Comparison of ENCODE assay signal across 1 cellular context in the genomic region with DNA sequence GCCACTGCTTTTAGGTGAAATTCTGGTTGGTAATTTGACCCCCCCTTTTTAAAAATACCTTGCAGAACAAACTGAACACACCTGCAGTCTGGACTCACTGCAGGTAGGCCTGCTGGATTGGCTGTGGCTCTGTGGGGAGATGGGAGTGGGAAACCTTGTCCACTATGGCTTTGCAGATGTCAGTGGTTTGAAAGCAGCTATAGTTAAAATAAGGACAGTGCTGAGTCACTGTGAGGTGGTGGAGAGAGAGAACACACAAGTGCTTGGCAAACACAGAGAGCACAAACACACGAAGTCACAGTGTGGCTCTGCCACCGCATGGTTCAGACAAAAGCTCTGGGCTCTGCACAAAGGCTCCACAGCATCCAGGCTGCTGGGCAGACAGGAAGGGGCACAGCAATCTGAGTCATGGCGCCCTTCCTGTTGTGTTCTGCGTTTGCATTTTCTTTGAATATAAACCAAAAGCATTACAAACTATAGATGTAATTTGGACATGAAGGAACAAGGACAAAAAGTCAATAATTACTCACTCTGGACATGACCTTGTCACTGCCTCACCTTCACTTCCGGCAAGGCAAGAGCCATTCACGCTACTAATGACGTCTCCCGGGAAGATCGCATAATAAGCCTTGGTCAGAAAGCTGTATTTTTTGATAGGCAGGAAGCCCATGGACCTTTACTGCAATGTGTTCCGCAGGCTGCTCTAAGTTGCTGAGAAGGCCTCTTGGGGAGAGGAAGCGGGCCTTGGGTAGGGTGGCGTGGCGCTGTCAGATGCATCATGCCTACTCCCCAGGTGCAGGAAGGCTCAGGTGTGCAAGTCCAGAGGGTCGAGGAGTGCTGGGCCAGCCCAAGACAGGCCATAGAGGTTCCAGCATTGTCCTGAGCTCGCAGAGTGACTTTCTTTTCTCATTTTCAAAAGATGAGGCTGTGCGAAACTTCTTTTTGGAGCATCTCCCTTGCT.
TF ChIP-seq lines count a peak whose summit lies in the region.

No MANE protein-coding gene starts in this region.

TF ChIP-seq in HepG2, 621 proteins besides CTCF, POLR2A, EP300 and RAD21 (continued from another document and continues in another):
- TF ChIP-seq ZBTB25 (CRISPR knock-in tag; IDR thresholded peaks at IDR 0.05) (peak; percentile 63; the same call in 1 of the 2 replicates), ZNF772 (CRISPR knock-in tag; IDR thresholded peaks at IDR 0.05) (0 out of 2 replicates have a peak, but pooled peaks have one; percentile 7), ZFP36 (IDR thresholded peaks at IDR 0.05; ENCODE audit: borderline replicate concordance, low read depth, low read length, partially characterized antibody) (no peak), SRY (CRISPR knock-in tag; IDR thresholded peaks at IDR 0.05) (no peak), POLR2G (IDR thresholded peaks at IDR 0.05; ENCODE audit: low read depth, low read length) (peak; percentile 48; the same call in 1 of the 2 replicates), POLR2AphosphoS2 (IDR thresholded peaks at IDR 0.05; ENCODE audit: low read depth, low read length) (no peak), ZNF234 (CRISPR knock-in tag; conservative IDR thresholded peaks at IDR 0.05) (no peak), ZNF777 (CRISPR knock-in tag; IDR thresholded peaks at IDR 0.05) (no peak), BORCS8-MEF2B (CRISPR knock-in tag; IDR thresholded peaks at IDR 0.05) (no peak), ZNF761 (CRISPR knock-in tag; conservative IDR thresholded peaks at IDR 0.05) (0 out of 2 replicates have a peak, but pooled peaks have one; percentile 64), TAF1 (CRISPR knock-in tag; IDR thresholded peaks at IDR 0.05) (no peak), ZNF703 (CRISPR knock-in tag; IDR thresholded peaks at IDR 0.05; ENCODE audit: borderline replicate concordance) (no peak), BCL6 (CRISPR knock-in tag; IDR thresholded peaks at IDR 0.05) (peak; percentile 52; the same call in 1 of the 2 replicates), ZNF547 (CRISPR knock-in tag; IDR thresholded peaks at IDR 0.05) (0 out of 2 replicates have a peak, but pooled peaks have one; percentile 59), ZBTB8A (CRISPR knock-in tag; IDR thresholded peaks at IDR 0.05; ENCODE audit: borderline replicate concordance, low read depth) (no peak), ZFP36L2 (CRISPR knock-in tag; IDR thresholded peaks at IDR 0.05) (no peak), ZNF609 (CRISPR knock-in tag; IDR thresholded peaks at IDR 0.05; ENCODE audit: borderline replicate concordance) (peak; percentile 61; the same call in 1 of the 2 replicates), ZBTB3 (CRISPR knock-in tag; IDR thresholded peaks at IDR 0.05; ENCODE audit: borderline replicate concordance, low read depth) (peak; percentile 21; the same call in 1 of the 2 replicates), PRPF4 (IDR thresholded peaks at IDR 0.05; ENCODE audit: low read depth, low read length, poor library complexity, severe bottlenecking) (peak; percentile 25), ARNT (IDR thresholded peaks at IDR 0.05) (no peak), ZNF629 (CRISPR knock-in tag; conservative IDR thresholded peaks at IDR 0.05) (no peak), DMAP1 (CRISPR knock-in tag; IDR thresholded peaks at IDR 0.05) (peak; percentile 67), FLYWCH1 (CRISPR knock-in tag; IDR thresholded peaks at IDR 0.05) (no peak), CREM (IDR thresholded peaks at IDR 0.05) (peak; percentile 24; the same call in 1 of the 2 replicates), CREM (CRISPR knock-in tag; IDR thresholded peaks at IDR 0.05) (no peak), NFRKB (IDR thresholded peaks at IDR 0.05) (no peak), ZMAT5 (CRISPR knock-in tag; IDR thresholded peaks at IDR 0.05; ENCODE audit: borderline replicate concordance, low read depth) (no peak), MTA1 (CRISPR knock-in tag; IDR thresholded peaks at IDR 0.05; ENCODE audit: borderline replicate concordance) (peak; percentile 65), TBX2 (CRISPR knock-in tag; IDR thresholded peaks at IDR 0.05; ENCODE audit: borderline replicate concordance) (peak; percentile 50; the same call in 1 of the 2 replicates), KAT8 (CRISPR knock-in tag; IDR thresholded peaks at IDR 0.05) (no peak; the same call in none of the 2 replicates), ZNF552 (CRISPR knock-in tag; IDR thresholded peaks at IDR 0.05; ENCODE audit: borderline replicate concordance) (no peak), ZNF333 (CRISPR knock-in tag; IDR thresholded peaks at IDR 0.05; ENCODE audit: borderline replicate concordance) (no peak), KDM6A (CRISPR knock-in tag; IDR thresholded peaks at IDR 0.05; ENCODE audit: low read depth) (peak; percentile 9; the same call in 1 of the 2 replicates), ATF7 (IDR thresholded peaks at IDR 0.05) (no peak), ATF7 (CRISPR knock-in tag; IDR thresholded peaks at IDR 0.05) (peak; percentile 66; the same call in 1 of the 2 replicates), GATA4 (IDR thresholded peaks at IDR 0.05; ENCODE audit: borderline replicate concordance, low read depth) (no peak; the same call in 1 of the 2 replicates), MLXIP (CRISPR knock-in tag; IDR thresholded peaks at IDR 0.05; ENCODE audit: borderline replicate concordance) (no peak)
- TF ChIP-seq, protein P1, sequence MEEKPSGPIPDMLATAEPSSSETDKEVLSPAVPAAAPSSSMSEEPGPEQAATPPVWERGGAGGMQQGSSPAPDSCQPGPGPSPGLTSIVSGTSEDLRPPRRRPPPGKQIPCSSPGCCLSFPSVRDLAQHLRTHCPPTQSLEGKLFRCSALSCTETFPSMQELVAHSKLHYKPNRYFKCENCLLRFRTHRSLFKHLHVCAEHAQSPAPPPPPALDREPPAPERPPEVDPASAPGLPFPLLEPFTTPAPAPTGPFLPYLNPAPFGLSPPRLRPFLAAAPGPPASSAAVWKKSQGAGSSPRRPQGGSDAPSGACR (CRISPR knock-in tag; IDR thresholded peaks at IDR 0.05): 0 out of 2 replicates have a peak, but pooled peaks have one; percentile 15
- TF ChIP-seq, protein P2, sequence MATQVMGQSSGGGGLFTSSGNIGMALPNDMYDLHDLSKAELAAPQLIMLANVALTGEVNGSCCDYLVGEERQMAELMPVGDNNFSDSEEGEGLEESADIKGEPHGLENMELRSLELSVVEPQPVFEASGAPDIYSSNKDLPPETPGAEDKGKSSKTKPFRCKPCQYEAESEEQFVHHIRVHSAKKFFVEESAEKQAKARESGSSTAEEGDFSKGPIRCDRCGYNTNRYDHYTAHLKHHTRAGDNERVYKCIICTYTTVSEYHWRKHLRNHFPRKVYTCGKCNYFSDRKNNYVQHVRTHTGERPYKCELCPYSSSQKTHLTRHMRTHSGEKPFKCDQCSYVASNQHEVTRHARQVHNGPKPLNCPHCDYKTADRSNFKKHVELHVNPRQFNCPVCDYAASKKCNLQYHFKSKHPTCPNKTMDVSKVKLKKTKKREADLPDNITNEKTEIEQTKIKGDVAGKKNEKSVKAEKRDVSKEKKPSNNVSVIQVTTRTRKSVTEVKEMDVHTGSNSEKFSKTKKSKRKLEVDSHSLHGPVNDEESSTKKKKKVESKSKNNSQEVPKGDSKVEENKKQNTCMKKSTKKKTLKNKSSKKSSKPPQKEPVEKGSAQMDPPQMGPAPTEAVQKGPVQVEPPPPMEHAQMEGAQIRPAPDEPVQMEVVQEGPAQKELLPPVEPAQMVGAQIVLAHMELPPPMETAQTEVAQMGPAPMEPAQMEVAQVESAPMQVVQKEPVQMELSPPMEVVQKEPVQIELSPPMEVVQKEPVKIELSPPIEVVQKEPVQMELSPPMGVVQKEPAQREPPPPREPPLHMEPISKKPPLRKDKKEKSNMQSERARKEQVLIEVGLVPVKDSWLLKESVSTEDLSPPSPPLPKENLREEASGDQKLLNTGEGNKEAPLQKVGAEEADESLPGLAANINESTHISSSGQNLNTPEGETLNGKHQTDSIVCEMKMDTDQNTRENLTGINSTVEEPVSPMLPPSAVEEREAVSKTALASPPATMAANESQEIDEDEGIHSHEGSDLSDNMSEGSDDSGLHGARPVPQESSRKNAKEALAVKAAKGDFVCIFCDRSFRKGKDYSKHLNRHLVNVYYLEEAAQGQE (IDR thresholded peaks at IDR 0.05; ENCODE audit: borderline replicate concordance in 1 of 2, low read depth in 1 of 2, low read length in 2 of 2): no peak
- TF ChIP-seq, protein P3, sequence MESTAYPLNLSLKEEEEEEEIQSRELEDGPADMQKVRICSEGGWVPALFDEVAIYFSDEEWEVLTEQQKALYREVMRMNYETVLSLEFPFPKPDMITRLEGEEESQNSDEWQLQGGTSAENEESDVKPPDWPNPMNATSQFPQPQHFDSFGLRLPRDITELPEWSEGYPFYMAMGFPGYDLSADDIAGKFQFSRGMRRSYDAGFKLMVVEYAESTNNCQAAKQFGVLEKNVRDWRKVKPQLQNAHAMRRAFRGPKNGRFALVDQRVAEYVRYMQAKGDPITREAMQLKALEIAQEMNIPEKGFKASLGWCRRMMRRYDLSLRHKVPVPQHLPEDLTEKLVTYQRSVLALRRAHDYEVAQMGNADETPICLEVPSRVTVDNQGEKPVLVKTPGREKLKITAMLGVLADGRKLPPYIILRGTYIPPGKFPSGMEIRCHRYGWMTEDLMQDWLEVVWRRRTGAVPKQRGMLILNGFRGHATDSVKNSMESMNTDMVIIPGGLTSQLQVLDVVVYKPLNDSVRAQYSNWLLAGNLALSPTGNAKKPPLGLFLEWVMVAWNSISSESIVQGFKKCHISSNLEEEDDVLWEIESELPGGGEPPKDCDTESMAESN (CRISPR knock-in tag; conservative IDR thresholded peaks at IDR 0.05): 0 out of 2 replicates have a peak, but pooled peaks have one; percentile 52
